ENCODE assay signal across 29 cellular contexts in the genomic region with DNA sequence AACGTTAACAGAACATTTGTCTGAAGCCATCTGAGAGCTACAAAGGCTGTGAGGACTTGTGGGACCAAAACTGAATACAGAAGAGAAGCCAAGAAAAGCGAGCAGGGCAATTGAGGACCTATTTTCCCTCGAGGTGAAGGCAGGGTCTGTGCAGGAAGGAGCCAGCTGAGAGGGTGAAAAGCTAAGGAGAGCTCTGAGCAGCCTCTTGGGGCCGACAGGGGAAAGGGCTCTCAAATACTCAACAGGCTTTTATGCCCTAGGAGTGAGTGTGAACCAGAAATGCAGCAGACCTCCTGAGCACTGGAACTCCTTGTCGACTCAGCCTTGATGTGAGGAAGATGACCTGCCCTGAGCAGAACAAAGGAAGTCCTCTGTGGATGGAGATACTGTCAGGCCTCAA. TPM values are rescaled to one million over a fixed set of nuclear protein-coding genes. Genes with fewer than 3 reads are reported as not detected.
"Had no signal": no experiment of that assay in that cellular context is flagged by ENCODE, and none has a peak within 500 bp of the region (broad histone marks: within the 10 kb centered on the region; RNA-seq: fewer than 3 reads in every experiment).

No MANE protein-coding gene starts in this region.

- H3K27ac Mint-ChIP-seq: activated B cell treated with CpG ODN at 0.5 μM for 24 hours; activated naive CD4-positive, alpha-beta T cell treated with anti-CD3 and anti-CD28 coated beads for 36 hours; activated naive CD8-positive, alpha-beta T cell treated with anti-CD3 and anti-CD28 coated beads for 36 hours; activated T-cell treated with anti-CD3 and anti-CD28 coated beads, Interleukin-2, amount 50 U/mL, for 72 hours; nephron progenitor cell; progenitor cell of endocrine pancreas had no signal

- H3K27ac ChIP-seq: adrenal gland, body of pancreas, cardiac muscle cell, colonic mucosa, dorsolateral prefrontal cortex, esophagus muscularis mucosa, foreskin keratinocyte, heart right ventricle, left ventricle myocardium inferior, ovary, right lobe of liver, tibial nerve had no signal

- H3K36me3 ChIP-seq: adrenal gland, cardiac muscle cell, colonic mucosa, esophagus muscularis mucosa, heart right ventricle, left ventricle myocardium inferior, ovary, right lobe of liver, tibial nerve had no signal

- H3K4me1 Mint-ChIP-seq: activated B cell treated with CpG ODN at 0.5 μM for 24 hours; activated naive CD8-positive, alpha-beta T cell treated with anti-CD3 and anti-CD28 coated beads for 36 hours had no signal

- H3K4me3 ChIP-seq: adrenal gland, body of pancreas, cardiac muscle cell, colonic mucosa, dorsolateral prefrontal cortex, esophagus muscularis mucosa, heart right ventricle, left ventricle myocardium inferior, lung, mucosa of descending colon, ovary, right lobe of liver, tibial nerve had no signal

- ATAC-seq: activated T-cell treated with anti-CD3 and anti-CD28 coated beads, Interleukin-2, amount 50 U/mL, for 72 hours; body of pancreas; foreskin keratinocyte; heart right ventricle; mucosa of descending colon; right lobe of liver had no signal

- H3K9me3 ChIP-seq: adrenal gland, body of pancreas, colonic mucosa, esophagus muscularis mucosa, heart right ventricle, left ventricle myocardium inferior, mucosa of descending colon, ovary, right lobe of liver, tibial nerve had no signal

- H3K4me3 Mint-ChIP-seq: activated B cell treated with CpG ODN at 0.5 μM for 24 hours; activated naive CD4-positive, alpha-beta T cell treated with anti-CD3 and anti-CD28 coated beads for 36 hours; activated naive CD8-positive, alpha-beta T cell treated with anti-CD3 and anti-CD28 coated beads for 36 hours; activated T-cell treated with anti-CD3 and anti-CD28 coated beads, Interleukin-2, amount 50 U/mL, for 72 hours; nephron progenitor cell had no signal

- H3K4me1 ChIP-seq: adrenal gland, body of pancreas, colonic mucosa, esophagus muscularis mucosa, foreskin keratinocyte, heart right ventricle, left ventricle myocardium inferior, right lobe of liver, tibial nerve had no signal

- H3K36me3 Mint-ChIP-seq: activated naive CD8-positive, alpha-beta T cell treated with anti-CD3 and anti-CD28 coated beads for 36 hours had no signal

- H3K27me3 ChIP-seq: body of pancreas, cardiac muscle cell, colonic mucosa, dorsolateral prefrontal cortex, foreskin keratinocyte, ovary, right lobe of liver, tibial nerve had no signal

- H3K9me3 Mint-ChIP-seq: activated B cell treated with CpG ODN at 0.5 μM for 24 hours; activated naive CD4-positive, alpha-beta T cell treated with anti-CD3 and anti-CD28 coated beads for 36 hours; activated naive CD8-positive, alpha-beta T cell treated with anti-CD3 and anti-CD28 coated beads for 36 hours; activated T-cell treated with anti-CD3 and anti-CD28 coated beads, Interleukin-2, amount 50 U/mL, for 72 hours; nephron progenitor cell had no signal

- DNase-seq: activated B cell treated with CpG ODN at 0.5 μM for 24 hours; activated CD4-positive, alpha-beta T cell treated with anti-CD3 and anti-CD28 coated beads, Interleukin-2, amount 50 U/mL, for 4 hours; activated naive CD4-positive, alpha-beta T cell treated with anti-CD3 and anti-CD28 coated beads for 36 hours; activated naive CD8-positive, alpha-beta T cell treated with anti-CD3 and anti-CD28 coated beads for 36 hours; activated T-cell treated with anti-CD3 and anti-CD28 coated beads for 4 hours; activated T-cell treated with anti-CD3 and anti-CD28 coated beads, Interleukin-2, amount 50 U/mL, for 72 hours; aorta; body of pancreas; cerebellar nuclear complex; colonic mucosa; dorsolateral prefrontal cortex; foreskin keratinocyte; heart right ventricle; left ventricle myocardium inferior; mucosa of descending colon; nephron progenitor cell; ovary; right lobe of liver; stimulated activated CD4-positive, alpha-beta T cell treated with anti-CD3 and anti-CD28 coated beads, Interleukin-2, amount 100 ng/mL, for 48 hours; stimulated activated naive CD4-positive, alpha-beta T cell treated with Interleukin-2 at 50 U/mL for 16 hours; T-helper 2 cell had no signal

RNA-seq across cellular contexts. Expression of gene C4orf50, which starts 54.2 kb away (rescaled TPM):
- total RNA-seq: activated B cell treated with CpG ODN at 0.5 μM for 24 hours; activated naive CD4-positive, alpha-beta T cell treated with anti-CD3 and anti-CD28 coated beads for 36 hours; activated naive CD8-positive, alpha-beta T cell treated with anti-CD3 and anti-CD28 coated beads for 36 hours; foreskin keratinocyte; left ventricle myocardium inferior; renal cortical epithelial cell; skeletal muscle tissue had no signal
- polyA plus RNA-seq: aorta, cardiac muscle cell, foreskin keratinocyte, heart right ventricle had no signal
